ENCODE assay signal across 16 cellular contexts in the genomic region with DNA sequence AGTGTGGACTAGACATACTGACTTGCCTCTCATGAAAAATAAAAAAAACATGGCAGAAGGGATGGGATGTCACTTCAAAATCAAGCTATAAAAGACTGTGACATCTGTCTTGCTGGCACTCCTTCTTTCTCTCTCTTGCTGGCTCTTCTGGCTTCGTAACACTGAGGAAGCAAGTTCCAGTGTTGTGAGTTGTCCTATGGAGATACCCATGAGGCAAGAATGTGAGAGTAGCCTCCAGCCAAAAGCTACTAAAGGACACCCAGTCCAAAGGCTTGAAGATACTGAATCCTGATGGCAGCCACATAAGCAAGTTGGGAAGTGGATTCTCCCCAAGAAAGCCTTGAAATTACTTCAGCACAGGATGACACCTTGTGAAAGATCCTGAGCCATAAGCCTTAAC.
"Had no signal": no experiment of that assay in that cellular context is flagged by ENCODE, and none has a peak within 500 bp of the region (broad histone marks: within the 10 kb centered on the region; RNA-seq: fewer than 3 reads in every experiment).

No MANE protein-coding gene starts in this region.

- H3K4me3 ChIP-seq: MG63, SJSA1, SK-N-MC had no signal

- H3K9me3 ChIP-seq: MG63, SJSA1 had no signal

- H3K4me1 ChIP-seq: SJSA1 had no signal

- FAIRE-seq: RCC 7860 had no signal

- H3K36me3 ChIP-seq: MG63, SJSA1 had no signal

- H3K27me3 ChIP-seq: MG63, SJSA1 had no signal

- DNase-seq: KBM-7, MG63, NCI-H1092 treated with DMSO at 0.1 percent for 48 hours, NCI-H1436, NCI-H187, NCI-H2029, NCI-H2081 treated with DMSO at 0.1 percent for 48 hours, NCI-H2227 treated with DMSO at 0.1 percent for 48 hours, NCI-H526 treated with DMSO at 0.1 percent for 48 hours, NCI-H748 treated with DMSO at 0.1 percent for 48 hours, Right ventricle myocardium superior, RPMI8226, SIG-M5 had no signal

- H3K27ac ChIP-seq: SJSA1, SK-N-MC had no signal
